In genomic region chr1:161054805-161055204, GRCh38 we compare ENCODE assay signal across 23 cellular contexts. TPM values are rescaled to one million over a fixed set of nuclear protein-coding genes. Genes with fewer than 3 reads are reported as not detected.
A peak's percentile ranks its signal among the peaks of the same experiment; 100 is the strongest.
DNase-seq lines count a peak whose midpoint lies in the region; ATAC-seq and TF ChIP-seq lines count a peak whose summit lies in the region.
"Had no signal": no experiment of that assay in that cellular context is flagged by ENCODE, and none has a peak within 500 bp of the region (broad histone marks: within the 10 kb centered on the region; RNA-seq: fewer than 3 reads in every experiment).

No MANE protein-coding gene starts in this region.

- H3K9ac ChIP-seq in Loucy (ENCODE audit: low read depth, low read length, poor library complexity, severe bottlenecking), result no peak overlapping the region

- H3K9me2 ChIP-seq in Loucy (replicated peaks; ENCODE audit: low read depth, low read length), result no peaks in the 10 kb centered on the region

- no peaks in the 10 kb centered on the region for H3K27me3 ChIP-seq in Loucy (ENCODE audit: insufficient read depth, low read length, poor library complexity, severe bottlenecking)
- H3K27me3 ChIP-seq: right atrium auricular region, SJCRH30 had no signal

- ATAC-seq in activated T-cell treated with anti-CD3 and anti-CD28 coated beads, Interleukin-2, amount 50 U/mL, for 4 hours, result no peak
- ATAC-seq in GM18909 (IDR thresholded peaks at IDR 0.05; ENCODE audit: poor library complexity, unreplicated experiment) (no peak), GM18873 (IDR thresholded peaks at IDR 0.05; ENCODE audit: low FRiP score, unreplicated experiment) (no peak)
- ATAC-seq: activated CD8-positive, alpha-beta memory T cell treated with anti-CD3 and anti-CD28 coated beads, Interleukin-2, amount 10 ng/mL, durations not matched to agents 7 days and 5 days; left ventricle myocardium superior had no signal

- H3K27ac Mint-ChIP-seq in activated T-cell treated with anti-CD3 and anti-CD28 coated beads, Interleukin-2, amount 50 U/mL, for 24 hours, result peak overlapping the region; percentile 59
- H3K27ac Mint-ChIP-seq: activated CD8-positive, alpha-beta memory T cell treated with anti-CD3 and anti-CD28 coated beads, Interleukin-2, amount 10 ng/mL, durations not matched to agents 7 days and 5 days had no signal

- no peaks in the 10 kb centered on the region for H3K4me1 ChIP-seq in Loucy (ENCODE audit: insufficient read depth, low read length, poor library complexity, severe bottlenecking)
- H3K4me1 ChIP-seq: right atrium auricular region, SJCRH30 had no signal

- H3K4me3 Mint-ChIP-seq in activated T-cell treated with anti-CD3 and anti-CD28 coated beads, Interleukin-2, amount 50 U/mL, for 24 hours, result no peak overlapping the region
- H3K4me3 Mint-ChIP-seq in activated T-cell treated with anti-CD3 and anti-CD28 coated beads, Interleukin-2, amount 50 U/mL, for 4 hours, result no peak overlapping the region
- H3K4me3 Mint-ChIP-seq: activated CD8-positive, alpha-beta memory T cell treated with anti-CD3 and anti-CD28 coated beads, Interleukin-2, amount 10 ng/mL, durations not matched to agents 7 days and 5 days had no signal

- no peak for DNase-seq in activated T-cell treated with anti-CD3 and anti-CD28 coated beads, Interleukin-2, amount 50 U/mL, for 24 hours
- no peak for DNase-seq in activated T-cell treated with anti-CD3 and anti-CD28 coated beads, Interleukin-2, amount 50 U/mL, for 4 hours
- DNase-seq in choroid plexus epithelial cell (ENCODE audit: low read depth), result no peak
- no peak for DNase-seq in retinal pigment epithelial cell (ENCODE audit: low read depth)
- no peak for DNase-seq in NCI-H1417 (lab: John Stamatoyannopoulos, UW)
- DNase-seq: activated CD4-positive, alpha-beta T cell treated with anti-CD3 and anti-CD28 coated beads for 4 hours; activated CD8-positive, alpha-beta memory T cell treated with anti-CD3 and anti-CD28 coated beads, Interleukin-2, amount 10 ng/mL, durations not matched to agents 7 days and 5 days; activated effector memory CD4-positive, alpha-beta T cell treated with Interleukin-2 at 50 U/mL for 16 hours; amniotic stem cell; caudate nucleus; effector CD8-positive, alpha-beta T cell; left ventricle myocardium superior; NCI-H1105; NCI-H526 treated with DMSO at 0.1 percent for 48 hours; nucleus accumbens; SJCRH30; stimulated activated CD4-positive, alpha-beta T cell treated with anti-CD3 and anti-CD28 coated beads, Interleukin-15, amount 100 ng/mL, for 24 hours had no signal

- H3K36me3 ChIP-seq in Loucy (ENCODE audit: insufficient read depth, low read length), result peaks cover 75% of the 10 kb centered on the region; the same call in 1 of the 2 replicates
- H3K36me3 ChIP-seq: right atrium auricular region, SJCRH30 had no signal

- no peak overlapping the region for H2AFZ ChIP-seq in Loucy (ENCODE audit: low read length)

- H3K9me3 Mint-ChIP-seq in activated T-cell treated with anti-CD3 and anti-CD28 coated beads, Interleukin-2, amount 50 U/mL, for 24 hours, result no peaks in the 10 kb centered on the region
- no peaks in the 10 kb centered on the region for H3K9me3 Mint-ChIP-seq in activated T-cell treated with anti-CD3 and anti-CD28 coated beads, Interleukin-2, amount 50 U/mL, for 4 hours

- H4K20me1 ChIP-seq in Loucy (ENCODE audit: insufficient read depth, low read length, poor library complexity, severe bottlenecking), result peaks cover 17% of the 10 kb centered on the region

- H3K4me2 ChIP-seq in Loucy (ENCODE audit: low read depth, low read length, poor library complexity, severe bottlenecking), result no peak overlapping the region

- peaks cover 19% of the 10 kb centered on the region; the same call in 1 of the 2 replicates for H3K79me2 ChIP-seq in Loucy (ENCODE audit: insufficient read depth, low read length)

- TF ChIP-seq CTCF in Loucy (conservative IDR thresholded peaks at IDR 0.05; ENCODE audit: low read length), result peak; percentile 76
- peak; percentile 17 for TF ChIP-seq CTCF in choroid plexus epithelial cell (conservative IDR thresholded peaks at IDR 0.05; ENCODE audit: low read depth, low read length)
- peak; percentile 13 for TF ChIP-seq CTCF in retinal pigment epithelial cell (conservative IDR thresholded peaks at IDR 0.05; ENCODE audit: low read depth, low read length)

- peaks cover 87% of the 10 kb centered on the region for H3K36me3 Mint-ChIP-seq in activated T-cell treated with anti-CD3 and anti-CD28 coated beads, Interleukin-2, amount 50 U/mL, for 24 hours (ENCODE audit: low read depth)
- peaks cover 37% of the 10 kb centered on the region for H3K36me3 Mint-ChIP-seq in activated T-cell treated with anti-CD3 and anti-CD28 coated beads, Interleukin-2, amount 50 U/mL, for 4 hours (ENCODE audit: insufficient read depth)

- H3K4me1 Mint-ChIP-seq in activated T-cell treated with anti-CD3 and anti-CD28 coated beads, Interleukin-2, amount 50 U/mL, for 24 hours (ENCODE audit: low read depth), result peaks cover 24% of the 10 kb centered on the region
- peaks cover 22% of the 10 kb centered on the region for H3K4me1 Mint-ChIP-seq in activated T-cell treated with anti-CD3 and anti-CD28 coated beads, Interleukin-2, amount 50 U/mL, for 4 hours (ENCODE audit: low read depth)

- no peaks in the 10 kb centered on the region for H3F3A ChIP-seq in Loucy (ENCODE audit: low read depth)

- H3K27me3 Mint-ChIP-seq in activated T-cell treated with anti-CD3 and anti-CD28 coated beads, Interleukin-2, amount 50 U/mL, for 24 hours, result no peaks in the 10 kb centered on the region
- H3K27me3 Mint-ChIP-seq in activated T-cell treated with anti-CD3 and anti-CD28 coated beads, Interleukin-2, amount 50 U/mL, for 4 hours (ENCODE audit: low read depth), result no peaks in the 10 kb centered on the region
- H3K27me3 Mint-ChIP-seq: activated CD8-positive, alpha-beta memory T cell treated with anti-CD3 and anti-CD28 coated beads, Interleukin-2, amount 10 ng/mL, durations not matched to agents 7 days and 5 days had no signal

- H3K9me3 ChIP-seq in Loucy (ENCODE audit: insufficient read depth, low read depth, low read length), result no peaks in the 10 kb centered on the region
- H3K9me3 ChIP-seq: right atrium auricular region, SJCRH30 had no signal

- no peak overlapping the region for H3K4me3 ChIP-seq in Loucy (ENCODE audit: low read length, poor library complexity, severe bottlenecking)
- no peak overlapping the region for H3K4me3 ChIP-seq in choroid plexus epithelial cell (ENCODE audit: low read depth, low read length)
- no peak overlapping the region for H3K4me3 ChIP-seq in retinal pigment epithelial cell (ENCODE audit: low read length)
- H3K4me3 ChIP-seq: right atrium auricular region, SJCRH30 had no signal

RNA-seq across cellular contexts. Expression of gene USF1, which starts 9.0 kb away (rescaled TPM):
- 10 to 100 TPM; 44.3 to 53.0 (median 44.9) TPM for total RNA-seq in activated T-cell treated with anti-CD3 and anti-CD28 coated beads, Interleukin-2, amount 50 U/mL, for 4 hours

RNA-seq across cellular contexts. Expression of gene ARHGAP30, which starts 14.9 kb away (rescaled TPM):
- total RNA-seq in activated T-cell treated with anti-CD3 and anti-CD28 coated beads, Interleukin-2, amount 50 U/mL, for 4 hours, result 100 to 1,000 TPM; 103 to 128 (median 106) TPM
- total RNA-seq: LHCN-M2 had no signal

RNA-seq across cellular contexts. Expression of gene TSTD1, which starts 16.0 kb away (rescaled TPM):
- 10 to 100 TPM; 20.3 to 67.2 (median 25.6) TPM for total RNA-seq in activated T-cell treated with anti-CD3 and anti-CD28 coated beads, Interleukin-2, amount 50 U/mL, for 4 hours
- total RNA-seq: SJCRH30 had no signal

RNA-seq across cellular contexts. Expression of gene F11R, which starts 33.9 kb away (rescaled TPM):
- total RNA-seq in activated T-cell treated with anti-CD3 and anti-CD28 coated beads, Interleukin-2, amount 50 U/mL, for 4 hours, result 1 to 10 TPM; 3.9 to 7.6 (median 7.3) TPM
- total RNA-seq: SJCRH30 had no signal

RNA-seq across cellular contexts. Expression of gene NECTIN4, which starts 34.6 kb away (rescaled TPM):
- under 1 TPM in 1 of 3 donors, not detected in 2; 0.08 TPM for total RNA-seq in activated T-cell treated with anti-CD3 and anti-CD28 coated beads, Interleukin-2, amount 50 U/mL, for 4 hours
- total RNA-seq: left ventricle myocardium superior, LHCN-M2, temporal lobe had no signal

Comparison
In these comparisons a context has a peak if more than half of its experiments do, and no peak if none do; other contexts are left out.
1. CTCF ChIP-seq: peak in every context shown above with its lines; median percentile 76 in Loucy; 17 in choroid plexus epithelial cell; 13 in retinal pigment epithelial cell.